In genomic region chr13:28467886-28468519, GRCh38 we compare ENCODE assay signal across 10 cellular contexts. TPM values are rescaled to one million over a fixed set of nuclear protein-coding genes. Genes with fewer than 3 reads are reported as not detected.
DNase-seq lines count a peak whose midpoint lies in the region; ATAC-seq and TF ChIP-seq lines count a peak whose summit lies in the region.
"Had no signal": no experiment of that assay in that cellular context is flagged by ENCODE, and none has a peak within 500 bp of the region (broad histone marks: within the 10 kb centered on the region; RNA-seq: fewer than 3 reads in every experiment).

No MANE protein-coding gene starts in this region.

- H3K27me3 ChIP-seq in BLaER1: no peaks in the 10 kb centered on the region
- H3K27me3 ChIP-seq in H9 (ENCODE audit: insufficient read depth, low read length): no peaks in the 10 kb centered on the region

- ATAC-seq in T-helper 17 cell (peak; percentile 35), GM18502 (IDR thresholded peaks at IDR 0.05; ENCODE audit: poor library complexity, unreplicated experiment) (no peak), HG02763 (IDR thresholded peaks at IDR 0.05; ENCODE audit: unreplicated experiment) (no peak)

- peaks cover 50 to 82% (median 77%) of the 10 kb centered on the region in 3 experiments for H3K36me3 Mint-ChIP-seq in H9 (ENCODE audit: insufficient read depth in 1 of 3, low read depth in 3 of 3)
- H3K36me3 Mint-ChIP-seq in T-helper 17 cell (ENCODE audit: low read depth): no peaks in the 10 kb centered on the region
- H3K36me3 Mint-ChIP-seq: IgD-negative memory B cell had no signal

- H3K4me1 Mint-ChIP-seq in H9 (peaks cover 37 to 40% of the 10 kb centered on the region in 2 experiments), T-helper 17 cell (no peaks in the 10 kb centered on the region)

- no peaks in the 10 kb centered on the region for H3K23me2 ChIP-seq in H9 (ENCODE audit: insufficient read length, low read depth, low read length, poor library complexity, severe bottlenecking)

- no peak overlapping the region for H4K91ac ChIP-seq in H9 (ENCODE audit: insufficient read length, low read depth, low read length)

- no peak overlapping the region for H3K23ac ChIP-seq in H9 (ENCODE audit: insufficient read length, low read depth, low read length)

- H3K9ac ChIP-seq in BLaER1 (no peak overlapping the region), H9 (ENCODE audit: extremely low read depth, insufficient read length, low read length) (no peak overlapping the region)

- H3K4me3 ChIP-seq in BLaER1 (no peak overlapping the region), mesodermal cell (ENCODE audit: extremely low read depth, insufficient read depth, low read length, poor library complexity, severe bottlenecking) (no peak overlapping the region)

- no peak overlapping the region for H3K4ac ChIP-seq in H9 (ENCODE audit: low read depth, low read length)

- peaks cover 14% of the 10 kb centered on the region for H3K79me1 ChIP-seq in H9 (ENCODE audit: insufficient read depth, low read depth, low read length, poor library complexity, severe bottlenecking)

- peak overlapping the region; percentile 21 for H3K4me2 ChIP-seq in BLaER1
- H3K4me2 ChIP-seq in H9 (ENCODE audit: insufficient read depth, insufficient read length, low read length): no peak overlapping the region

- H4K5ac ChIP-seq in H9 (ENCODE audit: insufficient read length, low read depth, low read length): no peak overlapping the region

- no peak overlapping the region for H3K14ac ChIP-seq in H9 (ENCODE audit: insufficient read depth, low read length)

- H3K27ac ChIP-seq in BLaER1: no peak overlapping the region
- H3K27ac ChIP-seq in H9 (ENCODE audit: insufficient read length, low read depth, low read length): no peak overlapping the region
- H3K27ac ChIP-seq in mesodermal cell (ENCODE audit: low read depth, low read length, severe bottlenecking): peak overlapping the region; percentile 29

- H3K27ac Mint-ChIP-seq in H9 (peak overlapping the region in 2 of 3 experiments; percentile 61 to 80; a peak in 3 of 7 replicates), T-helper 17 cell (no peak overlapping the region)
- H3K27ac Mint-ChIP-seq: IgD-negative memory B cell had no signal

- DNase-seq in H9: no peak
- no peak for DNase-seq in T-helper 17 cell
- DNase-seq in kidney glomerular epithelial cell (lab: John Stamatoyannopoulos, UW): no peak
- no peak for DNase-seq in NCI-H1105 (lab: John Stamatoyannopoulos, UW)
- DNase-seq: activated naive CD4-positive, alpha-beta T cell treated with Interleukin-2 at 50 U/mL for 16 hours had no signal

- H3K9me3 ChIP-seq in BLaER1 (0 out of 2 replicates have a peak, but pooled peaks cover 9% of the 10 kb centered on the region), H9 (ENCODE audit: control insufficient read depth, low read depth, low read length) (no peaks in the 10 kb centered on the region), T-helper 17 cell (ENCODE audit: control insufficient read depth, low read length, poor library complexity, severe bottlenecking) (no peaks in the 10 kb centered on the region), mesodermal cell (ENCODE audit: control insufficient read depth, low read length) (no peaks in the 10 kb centered on the region)

- H2BK5ac ChIP-seq in H9 (ENCODE audit: insufficient read length, low read length): no peak overlapping the region

- WGBS in H9 (ENCODE audit: extremely low coverage, insufficient read length, low lambda C conversion rate): no CpG with 5 or more reads among the region's 6 CpGs
- WGBS in mesodermal cell (ENCODE audit: insufficient coverage in 2 of 2), 2 experiments: no CpG with 5 or more reads among the region's 6 CpGs

- H2BK120ac ChIP-seq in H9 (ENCODE audit: low read depth, low read length, poor library complexity, severe bottlenecking): no peak overlapping the region

- no peak overlapping the region for H4K8ac ChIP-seq in H9 (replicated peaks; ENCODE audit: insufficient read length, low read depth, low read length)

- H2AFZ ChIP-seq in H9 (ENCODE audit: low read length): no peak overlapping the region

- H3K18ac ChIP-seq in H9 (ENCODE audit: insufficient read length, low read depth, low read length): no peak overlapping the region

- no peak overlapping the region for H3T11ph ChIP-seq in H9 (ENCODE audit: low read length)

- H3K79me2 ChIP-seq in H9 (ENCODE audit: insufficient read depth, low read length): peaks cover 10% of the 10 kb centered on the region

- TF ChIP-seq CTCF in H9 (conservative IDR thresholded peaks at IDR 0.05): no peak

- H3K4me1 ChIP-seq in BLaER1 (peaks cover 42% of the 10 kb centered on the region), H9 (ENCODE audit: insufficient read depth, low read length) (peaks cover 2% of the 10 kb centered on the region; the same call in 1 of the 2 replicates), mesodermal cell (ENCODE audit: control insufficient read depth, insufficient read depth, low read length, poor library complexity, severe bottlenecking) (peaks cover 29% of the 10 kb centered on the region)

- no peak overlapping the region for H2AK5ac ChIP-seq in H9 (ENCODE audit: insufficient read length, low read length)

- H3K36me3 ChIP-seq in BLaER1 (peaks cover 61% of the 10 kb centered on the region), mesodermal cell (ENCODE audit: control insufficient read depth, insufficient read depth, low read length) (peaks cover 65% of the 10 kb centered on the region)

- peaks cover 42% of the 10 kb centered on the region for H4K20me1 ChIP-seq in BLaER1
- H4K20me1 ChIP-seq in H9 (ENCODE audit: control insufficient read depth, insufficient read depth, insufficient read length): no peaks in the 10 kb centered on the region

- no peak overlapping the region for H2BK20ac ChIP-seq in H9 (ENCODE audit: low read depth, low read length, poor library complexity, severe bottlenecking)

- H3K27me3 Mint-ChIP-seq in H9 (ENCODE audit: low read depth): no peaks in the 10 kb centered on the region; the same call in 1 of the 2 replicates
- H3K27me3 Mint-ChIP-seq in T-helper 17 cell: peaks cover 32% of the 10 kb centered on the region

- no peak overlapping the region for H3K56ac ChIP-seq in H9 (ENCODE audit: insufficient read length, low read depth, low read length)

- no peak overlapping the region for H2BK15ac ChIP-seq in H9 (ENCODE audit: low read depth, low read length)

- no peak overlapping the region for H2BK12ac ChIP-seq in H9 (ENCODE audit: insufficient read length, low read depth, low read length)

- H3K4me3 Mint-ChIP-seq in H9: no peak overlapping the region
- no peak overlapping the region for H3K4me3 Mint-ChIP-seq in T-helper 17 cell

- peaks cover 0 to 3% of the 10 kb centered on the region in 2 experiments; a peak in 1 of 5 replicates for H3K9me3 Mint-ChIP-seq in H9
- H3K9me3 Mint-ChIP-seq: IgD-negative memory B cell had no signal

RNA-seq across cellular contexts. Expression of gene FLT1, which starts 26.9 kb away (rescaled TPM):
- total RNA-seq in H9 (2021) (83.4 and 84.1 TPM in 2 replicates), T-helper 17 cell (under 1 TPM; 0.27 to 0.42 TPM)
- polyA plus RNA-seq in mesodermal cell (2013, experiment 1 of 2): 534 TPM
- 463 TPM for polyA plus RNA-seq in mesodermal cell (2013, experiment 2 of 2)

Comparison
In these comparisons a context has a peak if more than half of its experiments do, and no peak if none do; other contexts are left out.
1. RNA of gene FLT1, which starts 26.9 kb away (total RNA-seq): 83.4 to 84.1 TPM in H9; 0.27 to 0.42 TPM in T-helper 17 cell; every median in the first group is over 10 times any median in the second.